9 cellular contexts compared by ENCODE assay signal in genomic region chr14:71933026-71933587, GRCh38. TPM values are rescaled to one million over a fixed set of nuclear protein-coding genes. Genes with fewer than 3 reads are reported as not detected.
DNase-seq lines count a peak whose midpoint lies in the region; ATAC-seq and TF ChIP-seq lines count a peak whose summit lies in the region.
"Had no signal": no experiment of that assay in that cellular context is flagged by ENCODE, and none has a peak within 500 bp of the region (broad histone marks: within the 10 kb centered on the region; RNA-seq: fewer than 3 reads in every experiment).

No MANE protein-coding gene starts in this region.

- H3K27ac ChIP-seq in ectodermal cell (ENCODE audit: insufficient read depth, low read depth, low read length, poor library complexity, severe bottlenecking) (no peak overlapping the region), neural progenitor cell (no peak overlapping the region)

- ATAC-seq in GM18868 (IDR thresholded peaks at IDR 0.05; ENCODE audit: unreplicated experiment) = no peak
- no peak for ATAC-seq in HG02884 (IDR thresholded peaks at IDR 0.05; ENCODE audit: unreplicated experiment)
- no peak for ATAC-seq in HG02970 (IDR thresholded peaks at IDR 0.05; ENCODE audit: low FRiP score, unreplicated experiment)
- no peak for ATAC-seq in GM21526 (IDR thresholded peaks at IDR 0.05; ENCODE audit: low FRiP score, unreplicated experiment)

- H3K27me3 ChIP-seq in ectodermal cell (ENCODE audit: control insufficient read depth, insufficient read depth, low read length, poor library complexity, severe bottlenecking) (peaks cover 44% of the 10 kb centered on the region), neural progenitor cell (peaks cover 57% of the 10 kb centered on the region)

- no peak overlapping the region for H2AFZ ChIP-seq in neural progenitor cell (replicated peaks)

- no TSS peak for BruUV-seq in Calu3 (replicated peaks; lab: Mats Ljungman, UMichigan)

- CTCF ChIA-PET in Calu3 (lab: Charles Lee) = interaction anchor here (0.7 kb wide), 1 partner anchor 770 kb away, joined by 4 read pairs; no protein-coding TSS in a partner anchor

- H3K27ac Mint-ChIP-seq in Calu3 (ENCODE audit: unreplicated experiment) (no peak overlapping the region), neural progenitor cell (no peak overlapping the region)

- H3K4me3 ChIP-seq in ectodermal cell (ENCODE audit: insufficient read depth, low read depth, low read length) (peak overlapping the region; percentile 48), neural progenitor cell (peak overlapping the region; percentile 68)

- intact Hi-C loops in Calu3 (cut with micrococcal nuclease; ENCODE audit: unreplicated experiment) = no loop called here

- no peaks in the 10 kb centered on the region for H3K36me3 ChIP-seq in ectodermal cell (ENCODE audit: control insufficient read depth, insufficient read depth, low read length)
- H3K36me3 ChIP-seq in neural progenitor cell = no peaks in the 10 kb centered on the region

- WGBS in ectodermal cell, 2 experiments = 2 to 3% methylated on average over 24 of the region's 24 CpGs

- H3K27me3 Mint-ChIP-seq in Calu3 (ENCODE audit: unreplicated experiment) = peaks cover 56% of the 10 kb centered on the region
- H3K27me3 Mint-ChIP-seq in neural progenitor cell (ENCODE audit: insufficient read depth, low read depth) = peaks cover 27% of the 10 kb centered on the region

- H3K4me2 ChIP-seq in neural progenitor cell = peak overlapping the region; percentile 99

- no peak overlapping the region for H3K9ac ChIP-seq in neural progenitor cell

- H4K20me1 ChIP-seq in neural progenitor cell (ENCODE audit: low read depth) = peaks cover 4% of the 10 kb centered on the region

- H3K4me1 Mint-ChIP-seq in Calu3 (ENCODE audit: low read depth, unreplicated experiment) (peaks cover 8% of the 10 kb centered on the region), neural progenitor cell (peaks cover 13% of the 10 kb centered on the region)

- peak overlapping the region; percentile 41 for H3K4me3 Mint-ChIP-seq in Calu3 (ENCODE audit: low read depth, unreplicated experiment)
- peak overlapping the region; percentile 85 for H3K4me3 Mint-ChIP-seq in neural progenitor cell

- H3K4me1 ChIP-seq in ectodermal cell (ENCODE audit: control insufficient read depth, insufficient read depth, low read length) = no peaks in the 10 kb centered on the region
- peaks cover 15% of the 10 kb centered on the region for H3K4me1 ChIP-seq in neural progenitor cell

- TF ChIP-seq CTCF in Calu3 (IDR thresholded peaks at IDR 0.05; ENCODE audit: unreplicated experiment) (no peak), neural progenitor cell (IDR thresholded peaks at IDR 0.05) (peak; percentile 8)

- H3F3A ChIP-seq in neural progenitor cell (ENCODE audit: low read depth) = peaks cover 12% of the 10 kb centered on the region

- H3K79me2 ChIP-seq in neural progenitor cell (ENCODE audit: low read depth) = no peaks in the 10 kb centered on the region

- H3K36me3 Mint-ChIP-seq in Calu3 (ENCODE audit: insufficient read depth, unreplicated experiment) (no peaks in the 10 kb centered on the region), neural progenitor cell (no peaks in the 10 kb centered on the region)

- H3K9me3 ChIP-seq in ectodermal cell (ENCODE audit: control insufficient read depth, low read length) = no peaks in the 10 kb centered on the region
- no peaks in the 10 kb centered on the region for H3K9me3 ChIP-seq in neural progenitor cell (ENCODE audit: low read depth)

- H3K9me3 Mint-ChIP-seq in Calu3 (ENCODE audit: low read depth, unreplicated experiment) (no peaks in the 10 kb centered on the region), neural progenitor cell (peaks cover 4% of the 10 kb centered on the region)

- DNase-seq in Calu3 (no peak), M059J (ENCODE audit: low read depth) (peak; percentile 1), neural progenitor cell (ENCODE audit: low spot score) (peak; percentile 60)
- DNase-seq: NCI-H2029 treated with DMSO at 0.1 percent for 48 hours had no signal

RNA-seq across cellular contexts. Expression of gene RGS6, which starts 0.9 kb away (rescaled TPM):
- total RNA-seq in Calu3 (2022) (not detected in 2 replicates), neural progenitor cell (ENCODE audit: low replicate concordance) (0.80 and 2.0 TPM in 2 replicates)
- not detected in 2 replicates for total RNA-seq in M059J (2014; rRNA removed; shearing (Covaris generic))
- 1.7 TPM for polyA plus RNA-seq in ectodermal cell (2013, experiment 1 of 4)
- 1.2 TPM for polyA plus RNA-seq in ectodermal cell (2013, experiment 2 of 4)
- 0.75 TPM for polyA plus RNA-seq in ectodermal cell (2013, experiment 3 of 4)
- polyA plus RNA-seq in ectodermal cell (2013, experiment 4 of 4) = 0.89 TPM
